10 cellular contexts compared by ENCODE assay signal in the genomic region with DNA sequence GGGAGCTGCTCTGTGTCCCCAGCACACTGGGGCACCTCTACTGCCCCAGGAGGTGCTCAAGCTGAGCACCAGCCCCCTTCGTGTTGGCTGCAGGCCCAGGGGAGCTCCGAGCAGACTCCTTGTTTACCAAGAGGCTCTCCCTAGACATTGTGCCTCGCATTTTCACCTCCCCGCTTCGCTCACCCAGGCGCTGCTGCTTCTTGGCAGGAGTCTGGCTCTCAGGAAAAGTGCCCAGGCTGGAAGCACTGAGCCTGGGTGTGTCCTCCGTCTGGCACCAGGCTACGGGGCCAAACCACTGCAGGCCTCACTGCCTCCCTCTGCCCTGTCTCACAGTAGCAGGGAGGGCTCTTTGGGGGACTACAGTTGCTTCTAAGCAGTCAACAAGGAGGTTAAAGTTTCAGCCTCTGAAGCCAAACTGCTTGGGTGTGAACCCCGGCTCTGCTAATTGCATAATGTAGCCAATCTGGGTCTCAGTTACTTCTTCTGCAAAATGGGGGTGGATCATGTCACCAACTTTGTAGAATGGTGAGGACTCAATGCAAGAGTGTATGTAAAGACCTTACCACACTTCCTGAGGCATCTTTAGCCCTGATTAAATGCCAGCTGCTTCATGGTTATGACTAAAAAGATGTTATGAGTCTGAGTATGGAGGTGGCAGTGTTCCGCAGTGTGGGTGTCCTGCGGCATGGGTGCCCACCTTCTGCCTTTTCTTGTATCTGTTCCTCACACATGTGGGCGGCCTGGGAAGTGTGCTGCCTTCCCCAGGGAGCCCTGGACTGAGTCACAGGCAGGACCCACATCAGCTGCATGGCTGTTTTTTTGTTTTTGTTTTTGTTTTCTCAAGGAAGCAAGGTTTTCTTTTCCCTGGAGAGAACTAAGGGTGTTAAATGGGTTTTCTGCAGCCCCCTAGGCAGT.
DNase-seq lines count a peak whose midpoint lies in the region; ATAC-seq and TF ChIP-seq lines count a peak whose summit lies in the region.
"Had no signal": no experiment of that assay in that cellular context is flagged by ENCODE, and none has a peak within 500 bp of the region (broad histone marks: within the 10 kb centered on the region; RNA-seq: fewer than 3 reads in every experiment).

No MANE protein-coding gene starts in this region.

- ATAC-seq in left colon (no peak), GM19397 (IDR thresholded peaks at IDR 0.05; ENCODE audit: unreplicated experiment) (no peak), HG03159 (IDR thresholded peaks at IDR 0.05; ENCODE audit: unreplicated experiment) (no peak), SK-N-SH treated with all-trans-retinoic acid at 6 μM for 48 hours (no peak)
- ATAC-seq: activated CD8-positive, alpha-beta memory T cell treated with anti-CD3 and anti-CD28 coated beads, Interleukin-2, amount 10 ng/mL, durations not matched to agents 7 days and 5 days had no signal

- DNase-seq in NCI-H1092 treated with DMSO at 0.1 percent for 48 hours (lab: John Stamatoyannopoulos, UW) (peak; percentile 59), cerebellar cortex (ENCODE audit: low spot score) (peak; percentile 81), left colon (peak; percentile 6 to 41), superior temporal gyrus (ENCODE audit: extremely low spot score) (peak; percentile 58), RKO (ENCODE audit: low spot score) (no peak)
- DNase-seq: activated CD8-positive, alpha-beta memory T cell treated with anti-CD3 and anti-CD28 coated beads, Interleukin-2, amount 10 ng/mL, durations not matched to agents 7 days and 5 days; islet precursor cell had no signal

- intact Hi-C loops in left colon (cut with DNase I, micrococcal nuclease) = no loop called here

TF ChIP-seq in SK-N-SH treated with all-trans-retinoic acid at 6 μM for 48 hours, 23 proteins besides CTCF, POLR2A, EP300 and RAD21:
- TF ChIP-seq ZNF565 (CRISPR knock-in tag; conservative IDR thresholded peaks at IDR 0.05; ENCODE audit: low read depth) (no peak), GLIS3 (CRISPR knock-in tag; IDR thresholded peaks at IDR 0.05) (no peak), PPARA (CRISPR knock-in tag; IDR thresholded peaks at IDR 0.05; ENCODE audit: borderline replicate concordance) (no peak), ISL1 (CRISPR knock-in tag; IDR thresholded peaks at IDR 0.05) (no peak), BACH2 (CRISPR knock-in tag; IDR thresholded peaks at IDR 0.05; ENCODE audit: borderline replicate concordance) (no peak)
- TF ChIP-seq, protein P1, sequence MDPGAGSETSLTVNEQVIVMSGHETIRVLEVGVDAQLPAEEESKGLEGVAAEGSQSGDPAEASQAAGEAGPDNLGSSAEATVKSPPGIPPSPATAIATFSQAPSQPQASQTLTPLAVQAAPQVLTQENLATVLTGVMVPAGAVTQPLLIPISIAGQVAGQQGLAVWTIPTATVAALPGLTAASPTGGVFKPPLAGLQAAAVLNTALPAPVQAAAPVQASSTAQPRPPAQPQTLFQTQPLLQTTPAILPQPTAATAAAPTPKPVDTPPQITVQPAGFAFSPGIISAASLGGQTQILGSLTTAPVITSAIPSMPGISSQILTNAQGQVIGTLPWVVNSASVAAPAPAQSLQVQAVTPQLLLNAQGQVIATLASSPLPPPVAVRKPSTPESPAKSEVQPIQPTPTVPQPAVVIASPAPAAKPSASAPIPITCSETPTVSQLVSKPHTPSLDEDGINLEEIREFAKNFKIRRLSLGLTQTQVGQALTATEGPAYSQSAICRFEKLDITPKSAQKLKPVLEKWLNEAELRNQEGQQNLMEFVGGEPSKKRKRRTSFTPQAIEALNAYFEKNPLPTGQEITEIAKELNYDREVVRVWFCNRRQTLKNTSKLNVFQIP (CRISPR knock-in tag; IDR thresholded peaks at IDR 0.05; ENCODE audit: borderline replicate concordance, low read depth) = no peak
- TF ChIP-seq, protein P2, sequence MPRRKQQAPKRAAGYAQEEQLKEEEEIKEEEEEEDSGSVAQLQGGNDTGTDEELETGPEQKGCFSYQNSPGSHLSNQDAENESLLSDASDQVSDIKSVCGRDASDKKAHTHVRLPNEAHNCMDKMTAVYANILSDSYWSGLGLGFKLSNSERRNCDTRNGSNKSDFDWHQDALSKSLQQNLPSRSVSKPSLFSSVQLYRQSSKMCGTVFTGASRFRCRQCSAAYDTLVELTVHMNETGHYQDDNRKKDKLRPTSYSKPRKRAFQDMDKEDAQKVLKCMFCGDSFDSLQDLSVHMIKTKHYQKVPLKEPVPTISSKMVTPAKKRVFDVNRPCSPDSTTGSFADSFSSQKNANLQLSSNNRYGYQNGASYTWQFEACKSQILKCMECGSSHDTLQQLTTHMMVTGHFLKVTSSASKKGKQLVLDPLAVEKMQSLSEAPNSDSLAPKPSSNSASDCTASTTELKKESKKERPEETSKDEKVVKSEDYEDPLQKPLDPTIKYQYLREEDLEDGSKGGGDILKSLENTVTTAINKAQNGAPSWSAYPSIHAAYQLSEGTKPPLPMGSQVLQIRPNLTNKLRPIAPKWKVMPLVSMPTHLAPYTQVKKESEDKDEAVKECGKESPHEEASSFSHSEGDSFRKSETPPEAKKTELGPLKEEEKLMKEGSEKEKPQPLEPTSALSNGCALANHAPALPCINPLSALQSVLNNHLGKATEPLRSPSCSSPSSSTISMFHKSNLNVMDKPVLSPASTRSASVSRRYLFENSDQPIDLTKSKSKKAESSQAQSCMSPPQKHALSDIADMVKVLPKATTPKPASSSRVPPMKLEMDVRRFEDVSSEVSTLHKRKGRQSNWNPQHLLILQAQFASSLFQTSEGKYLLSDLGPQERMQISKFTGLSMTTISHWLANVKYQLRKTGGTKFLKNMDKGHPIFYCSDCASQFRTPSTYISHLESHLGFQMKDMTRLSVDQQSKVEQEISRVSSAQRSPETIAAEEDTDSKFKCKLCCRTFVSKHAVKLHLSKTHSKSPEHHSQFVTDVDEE (CRISPR knock-in tag; IDR thresholded peaks at IDR 0.05) = no peak
